In the genomic region with DNA sequence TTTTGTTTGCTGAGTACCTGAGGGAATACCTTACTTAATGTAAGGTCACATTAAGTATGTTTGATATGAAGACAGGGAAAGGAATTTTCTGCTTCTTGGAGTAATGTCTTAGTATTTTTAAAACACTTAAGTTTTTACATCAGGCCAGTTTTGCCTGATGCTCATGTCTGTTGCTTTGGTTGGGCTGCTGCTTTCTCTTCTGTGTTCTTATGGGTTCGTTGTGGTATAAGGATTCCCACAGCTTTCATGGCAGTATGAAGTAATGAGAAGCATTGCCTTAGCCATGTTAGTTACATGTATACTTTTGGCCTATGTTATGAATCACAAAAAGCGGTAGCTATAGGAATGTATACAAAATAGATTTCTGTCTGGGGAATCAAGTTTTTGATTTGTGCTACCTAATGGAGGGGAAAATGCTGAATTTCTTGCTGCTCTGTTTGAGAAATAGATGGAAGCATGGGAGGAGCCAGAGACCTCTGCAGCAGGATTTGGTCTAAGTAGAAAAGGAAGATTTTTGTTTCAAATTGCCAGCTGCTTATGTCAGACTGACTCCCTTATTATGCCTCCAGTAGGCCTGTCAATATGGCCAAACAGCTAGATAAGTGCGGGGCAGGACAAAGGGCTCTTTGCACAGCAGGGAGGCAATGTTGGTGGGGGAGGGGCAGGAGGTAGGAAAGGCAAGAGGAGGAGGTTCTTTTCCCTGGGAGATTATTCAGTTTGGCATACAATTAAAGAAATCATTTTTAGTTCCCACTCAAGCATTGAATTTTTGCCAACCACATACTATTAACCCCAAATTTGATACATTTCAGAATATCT, we compare ENCODE assay signal across 7 cellular contexts. TPM values are rescaled to one million over a fixed set of nuclear protein-coding genes. Genes with fewer than 3 reads are reported as not detected.
A peak's percentile ranks its signal among the peaks of the same experiment; 100 is the strongest.
DNase-seq lines count a peak whose midpoint lies in the region; ATAC-seq and TF ChIP-seq lines count a peak whose summit lies in the region.

No MANE protein-coding gene starts in this region.

- POLR2A ChIA-PET in HCT116 (lab: Charles Lee), result no interaction called here
- POLR2A ChIA-PET in naive thymus-derived CD4-positive, alpha-beta T cell (lab: Charles Lee), result interaction anchor here (1.0 to 1.9 kb wide), 4 partner anchors 14 to 40 kb away, joined by 4 to 6 read pairs (median 4); partner anchors contain the start of gene THUMPD3

- H3K4me1 Mint-ChIP-seq in naive thymus-derived CD4-positive, alpha-beta T cell, result peaks cover 58 to 93% (median 86%) of the 10 kb centered on the region in 7 donors

- no peak overlapping the region for H2AFZ ChIP-seq in HCT116 (ENCODE audit: low read depth, low read length, poor library complexity, severe bottlenecking)

- TF ChIP-seq CTCF in HCT116 (IDR thresholded peaks at IDR 0.05 in 2 of 3, conservative IDR thresholded peaks at IDR 0.05 in 1 of 3; ENCODE audit: borderline replicate concordance in 1 of 3, insufficient read depth in 1 of 3, low read depth in 2 of 3, low read length in 2 of 3) (no peak), lower leg skin (IDR thresholded peaks at IDR 0.05) (no peak)

- BruUV-seq in HCT116 (replicated peaks; lab: Mats Ljungman, UMichigan), result no TSS peak

- H4K20me1 ChIP-seq in HCT116 (ENCODE audit: insufficient read depth), result peaks cover 72% of the 10 kb centered on the region

- H3K9ac ChIP-seq in HCT116 (ENCODE audit: low read length) (no peak overlapping the region), endocrine pancreas (ENCODE audit: control insufficient read depth, insufficient read depth, low read length) (no peak overlapping the region)

- H3K4me2 ChIP-seq in HCT116 (ENCODE audit: low read length), result peak overlapping the region; percentile 21; the same call in 1 of the 2 replicates

- DNase-seq in HCT116 (ENCODE audit: low read depth, low spot score) (no peak), NCI-H69 (lab: John Stamatoyannopoulos, UW) (peak; percentile 91), lower leg skin (ENCODE audit: low spot score in 2 of 2) (no peak), SKM-1 (lab: John Stamatoyannopoulos, UW; ENCODE audit: unreplicated experiment) (no peak)
- DNase-seq in naive thymus-derived CD4-positive, alpha-beta T cell, result no peak

- no peak for TF ChIP-seq POLR2A in HCT116 (IDR thresholded peaks at IDR 0.05; ENCODE audit: borderline replicate concordance, extremely low read depth, insufficient read depth, insufficient read length)
- no peak for TF ChIP-seq POLR2A in lower leg skin (IDR thresholded peaks at IDR 0.05)

- ATAC-seq in HCT116, result no peak
- ATAC-seq in naive thymus-derived CD4-positive, alpha-beta T cell, result no peak
- ATAC-seq in HG02759 (IDR thresholded peaks at IDR 0.05; ENCODE audit: unreplicated experiment), result no peak

- H3K4me3 Mint-ChIP-seq in naive thymus-derived CD4-positive, alpha-beta T cell, result peak overlapping the region in 9 of 10 donors; percentile 18 to 99 (median 51)

- CTCF ChIA-PET in HCT116 (lab: Charles Lee), result no interaction called here
- CTCF ChIA-PET in naive thymus-derived CD4-positive, alpha-beta T cell (lab: Charles Lee), result interaction anchor here (0.5 to 0.7 kb wide), 2 partner anchors 53 to 421 kb away, joined by 3 read pairs; no protein-coding TSS in a partner anchor

- no peaks in the 10 kb centered on the region for H3K9me2 ChIP-seq in HCT116 (ENCODE audit: insufficient read depth)

- H3K9me3 Mint-ChIP-seq in naive thymus-derived CD4-positive, alpha-beta T cell, result peaks cover 0 to 1% (median 0%) of the 10 kb centered on the region in 11 donors

- 30% methylated on average over 3 of the region's 3 CpGs for WGBS in lower leg skin, 2 donors

- TF ChIP-seq RAD21 in HCT116 (IDR thresholded peaks at IDR 0.05; ENCODE audit: low read depth), result no peak

- no peaks in the 10 kb centered on the region; a peak in 3 of 4 replicates for H3K36me3 ChIP-seq in HCT116 (ENCODE audit: control insufficient read depth in 1 of 2, insufficient read depth in 2 of 2, low read length in 2 of 2)
- no peaks in the 10 kb centered on the region for H3K36me3 ChIP-seq in endocrine pancreas (ENCODE audit: control insufficient read depth, insufficient read depth, low read length)
- H3K36me3 ChIP-seq in naive thymus-derived CD4-positive, alpha-beta T cell (ENCODE audit: control insufficient read depth in 2 of 3, insufficient read depth in 3 of 3, low read length in 3 of 3), result peaks cover 0 to 9% (median 0%) of the 10 kb centered on the region in 3 experiments

- H3K4me1 ChIP-seq in HCT116 (ENCODE audit: control insufficient read depth in 1 of 2, insufficient read depth in 2 of 2, low read length in 2 of 2), result peaks cover 53 to 59% of the 10 kb centered on the region in 2 experiments
- H3K4me1 ChIP-seq in endocrine pancreas (ENCODE audit: control insufficient read depth, insufficient read depth, low read length), result peaks cover 48% of the 10 kb centered on the region
- peaks cover 41 to 42% of the 10 kb centered on the region in 2 donors for H3K4me1 ChIP-seq in naive thymus-derived CD4-positive, alpha-beta T cell (ENCODE audit: control insufficient read depth in 2 of 2, insufficient read depth in 2 of 2, low read length in 2 of 2)

- peaks cover 100% of the 10 kb centered on the region for H3K79me2 ChIP-seq in HCT116 (ENCODE audit: insufficient read depth, low read length)

- RAD21 ChIA-PET in HCT116 (lab: Charles Lee; ENCODE audit: low non-redundant PET in 1 of 2, low total read pairs in 2 of 2, uncharacterized antibody in 2 of 2, unreplicated experiment in 2 of 2), result no interaction called here

- H3K27ac Mint-ChIP-seq in naive thymus-derived CD4-positive, alpha-beta T cell, result peak overlapping the region in 8 of 9 donors; percentile 21 to 75 (median 42)

- no peaks in the 10 kb centered on the region for H3K27me3 ChIP-seq in HCT116 (ENCODE audit: insufficient read depth, low read length)
- H3K27me3 ChIP-seq in endocrine pancreas (ENCODE audit: control insufficient read depth, insufficient read depth, low read length), result no peaks in the 10 kb centered on the region
- H3K27me3 ChIP-seq in naive thymus-derived CD4-positive, alpha-beta T cell (ENCODE audit: control insufficient read depth in 2 of 2, insufficient read depth in 2 of 2, low read length in 2 of 2), result no peaks in the 10 kb centered on the region

- no peak overlapping the region for H3K27ac ChIP-seq in HCT116 (ENCODE audit: low read depth, low read length)
- H3K27ac ChIP-seq in naive thymus-derived CD4-positive, alpha-beta T cell (ENCODE audit: low read depth, low read length), result no peak overlapping the region

- no peaks in the 10 kb centered on the region for H3K27me3 Mint-ChIP-seq in naive thymus-derived CD4-positive, alpha-beta T cell

- intact Hi-C loops in HCT116 (cut with micrococcal nuclease) (no loop called here), lower leg skin (cut with DNase I; ENCODE audit: low total_unique reads) (no loop called here)
- intact Hi-C loops in naive thymus-derived CD4-positive, alpha-beta T cell (cut with micrococcal nuclease), result no loop called here

- H3K36me3 Mint-ChIP-seq in naive thymus-derived CD4-positive, alpha-beta T cell, result peaks cover 0 to 16% (median 4%) of the 10 kb centered on the region in 5 donors

- H3K9me3 ChIP-seq in HCT116 (ENCODE audit: control insufficient read depth in 1 of 2, insufficient read depth in 1 of 2, low read depth in 1 of 2, low read length in 2 of 2) (no peaks in the 10 kb centered on the region), endocrine pancreas (ENCODE audit: control insufficient read depth, low read length) (no peaks in the 10 kb centered on the region)
- no peaks in the 10 kb centered on the region for H3K9me3 ChIP-seq in naive thymus-derived CD4-positive, alpha-beta T cell (ENCODE audit: control insufficient read depth in 2 of 3, low read length in 3 of 3)

- H3K4me3 ChIP-seq in HCT116 (replicated peaks in 1 of 2; ENCODE audit: low read depth in 1 of 2, low read length in 2 of 2) (no peak overlapping the region), endocrine pancreas (ENCODE audit: control insufficient read depth, insufficient read depth, low read length) (peak overlapping the region; percentile 54), lower leg skin (ENCODE audit: low read depth, poor library complexity, severe bottlenecking) (no peak overlapping the region)
- H3K4me3 ChIP-seq in naive thymus-derived CD4-positive, alpha-beta T cell (ENCODE audit: low read length), result no peak overlapping the region

TF ChIP-seq in HCT116, 20 proteins besides CTCF, POLR2A, EP300 and RAD21:
- TF ChIP-seq MAX (IDR thresholded peaks at IDR 0.05) (no peak), SRF (IDR thresholded peaks at IDR 0.05; ENCODE audit: low read depth) (no peak), ZNF274 (IDR thresholded peaks at IDR 0.05; ENCODE audit: low read depth, low read length) (no peak)
TF ChIP-seq in HCT116: peak in this region for 0.

RNA-seq across cellular contexts. Expression of gene SETD5, which starts 5.2 kb away (rescaled TPM):
- total RNA-seq in HCT116 (2021; ENCODE audit: unreplicated experiment) (141 TPM), lower leg skin (10 to 100 TPM; 77.8 to 88.1 (median 80.3) TPM)
- 71.6 TPM in 2 replicates for polyA plus RNA-seq in HCT116 (2012)
- total RNA-seq in naive thymus-derived CD4-positive, alpha-beta T cell, result 100 to 1,000 TPM; 120 to 157 (median 153) TPM
- polyA plus RNA-seq in naive thymus-derived CD4-positive, alpha-beta T cell, result 10 to 100 TPM; 28.7 to 49.4 TPM

RNA-seq across cellular contexts. Expression of gene THUMPD3, which starts 39.8 kb away (rescaled TPM):
- total RNA-seq in HCT116 (2021; ENCODE audit: unreplicated experiment), result 79.5 TPM
- 47.9 and 57.4 TPM in 2 replicates for polyA plus RNA-seq in HCT116 (2012)
- 10 to 100 TPM; 39.4 to 54.8 (median 42.4) TPM for total RNA-seq in naive thymus-derived CD4-positive, alpha-beta T cell
- 10 to 100 TPM; 24.1 to 25.9 TPM for polyA plus RNA-seq in naive thymus-derived CD4-positive, alpha-beta T cell
- 10 to 100 TPM; 19.8 to 37.6 (median 27.0) TPM for total RNA-seq in lower leg skin
